ENCODE assay signal across 34 cellular contexts in the genomic region with DNA sequence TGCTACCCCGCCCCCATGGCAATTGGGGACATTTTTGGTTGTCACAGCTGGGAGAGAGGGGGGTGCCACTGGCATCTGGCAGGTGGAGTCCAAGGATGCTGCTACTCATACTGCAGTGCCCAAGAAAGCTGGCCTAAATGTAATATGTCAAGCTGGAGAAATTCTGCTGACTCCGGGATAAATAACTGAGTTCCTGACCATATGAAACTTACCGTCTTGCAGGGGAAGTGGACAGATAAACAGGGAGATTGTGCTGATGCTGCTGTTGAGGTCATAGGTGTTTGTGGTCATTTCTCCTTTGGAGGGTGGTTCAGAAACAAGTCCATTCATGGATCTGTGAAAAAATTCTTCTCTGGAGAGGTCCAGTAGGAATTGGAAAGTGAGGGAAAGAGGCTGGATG.
"Had no signal": no experiment of that assay in that cellular context is flagged by ENCODE, and none has a peak within 500 bp of the region (broad histone marks: within the 10 kb centered on the region; RNA-seq: fewer than 3 reads in every experiment).

No MANE protein-coding gene starts in this region.

- H3K27ac ChIP-seq: ascending aorta, brain microvascular endothelial cell, VCaP had no signal

- ATAC-seq: activated CD8-positive, alpha-beta memory T cell treated with anti-CD3 and anti-CD28 coated beads, Interleukin-2, amount 10 ng/mL, durations not matched to agents 7 days and 5 days; activated CD8-positive, alpha-beta T cell treated with anti-CD3 and anti-CD28 coated beads, Interleukin-2, amount 10 ng/mL, durations not matched to agents 7 days and 5 days; activated naive CD8-positive, alpha-beta T cell treated with anti-CD3 and anti-CD28 coated beads, Interleukin-2, amount 50 U/mL, for 24 hours had no signal

- H3K27ac Mint-ChIP-seq: activated B cell treated with CpG ODN at 0.5 μM for 24 hours; activated CD4-positive, alpha-beta memory T cell treated with anti-CD3 and anti-CD28 coated beads, Interleukin-2, amount 10 ng/mL, durations not matched to agents 7 days and 5 days; activated CD4-positive, alpha-beta T cell treated with anti-CD3 and anti-CD28 coated beads, Interleukin-2, amount 10 ng/mL, durations not matched to agents 24 days and 14 days; activated CD8-positive, alpha-beta memory T cell treated with anti-CD3 and anti-CD28 coated beads, Interleukin-2, amount 10 ng/mL, durations not matched to agents 7 days and 5 days; activated CD8-positive, alpha-beta T cell treated with anti-CD3 and anti-CD28 coated beads, Interleukin-2, amount 10 ng/mL, durations not matched to agents 7 days and 5 days; activated naive CD4-positive, alpha-beta T cell treated with anti-CD3 and anti-CD28 coated beads, Interleukin-2, amount 10 ng/mL, durations not matched to agents 7 days and 5 days; activated naive CD4-positive, alpha-beta T cell treated with anti-CD3 and anti-CD28 coated beads, Interleukin-2, amount 50 U/mL, for 24 hours; activated naive CD8-positive, alpha-beta T cell; activated naive CD8-positive, alpha-beta T cell treated with anti-CD3 and anti-CD28 coated beads, Interleukin-2, amount 10 ng/mL, durations not matched to agents 7 days and 5 days; activated naive CD8-positive, alpha-beta T cell treated with anti-CD3 and anti-CD28 coated beads, Interleukin-2, amount 50 U/mL, for 24 hours; activated T-cell treated with anti-CD3 and anti-CD28 coated beads, Interleukin-2, amount 50 U/mL, for 24 hours; activated T-helper 2 cell treated with anti-CD3 and anti-CD28 coated beads, Interferon-gamma antibody, Interleukin-2, Interleukin-4, amounts not matched to agents 10 μg/mL and 5 μg/mL and 100 μg/mL, durations not matched to agents 14 hours and 24 hours and 36 hours; T-helper 2 cell treated with Interferon-gamma antibody and Interleukin-4, amounts not matched to agents 5 μg/mL and 100 μg/mL, for 36 hours had no signal

- H3K36me3 Mint-ChIP-seq: activated CD8-positive, alpha-beta memory T cell treated with anti-CD3 and anti-CD28 coated beads, Interleukin-2, amount 10 ng/mL, durations not matched to agents 7 days and 5 days; activated naive CD4-positive, alpha-beta T cell treated with anti-CD3 and anti-CD28 coated beads, Interleukin-2, amount 10 ng/mL, durations not matched to agents 7 days and 5 days; activated naive CD4-positive, alpha-beta T cell treated with anti-CD3 and anti-CD28 coated beads, Interleukin-2, amount 50 U/mL, for 24 hours; activated naive CD8-positive, alpha-beta T cell; activated naive CD8-positive, alpha-beta T cell treated with anti-CD3 and anti-CD28 coated beads, Interleukin-2, amount 10 ng/mL, durations not matched to agents 7 days and 5 days had no signal

- H3K4me1 Mint-ChIP-seq: activated B cell treated with CpG ODN at 0.5 μM for 24 hours; activated CD4-positive, alpha-beta memory T cell treated with anti-CD3 and anti-CD28 coated beads, Interleukin-2, amount 10 ng/mL, durations not matched to agents 7 days and 5 days; activated CD4-positive, alpha-beta T cell treated with anti-CD3 and anti-CD28 coated beads, Interleukin-2, amount 10 ng/mL, durations not matched to agents 24 days and 14 days; activated CD8-positive, alpha-beta memory T cell treated with anti-CD3 and anti-CD28 coated beads, Interleukin-2, amount 10 ng/mL, durations not matched to agents 7 days and 5 days; activated naive CD4-positive, alpha-beta T cell treated with anti-CD3 and anti-CD28 coated beads, Interleukin-2, amount 10 ng/mL, durations not matched to agents 7 days and 5 days; activated naive CD4-positive, alpha-beta T cell treated with anti-CD3 and anti-CD28 coated beads, Interleukin-2, amount 50 U/mL, for 24 hours; activated naive CD8-positive, alpha-beta T cell treated with anti-CD3 and anti-CD28 coated beads, Interleukin-2, amount 10 ng/mL, durations not matched to agents 7 days and 5 days; activated naive CD8-positive, alpha-beta T cell treated with anti-CD3 and anti-CD28 coated beads, Interleukin-2, amount 50 U/mL, for 24 hours had no signal

- H3K27me3 ChIP-seq: ascending aorta, brain microvascular endothelial cell, breast epithelium had no signal

- H3K9me3 Mint-ChIP-seq: activated B cell treated with CpG ODN at 0.5 μM for 24 hours; activated CD4-positive, alpha-beta memory T cell treated with anti-CD3 and anti-CD28 coated beads, Interleukin-2, amount 10 ng/mL, durations not matched to agents 7 days and 5 days; activated CD4-positive, alpha-beta T cell treated with anti-CD3 and anti-CD28 coated beads, Interleukin-2, amount 10 ng/mL, durations not matched to agents 24 days and 14 days; activated naive CD4-positive, alpha-beta T cell treated with anti-CD3 and anti-CD28 coated beads, Interleukin-2, amount 50 U/mL, for 24 hours; activated naive CD8-positive, alpha-beta T cell treated with anti-CD3 and anti-CD28 coated beads, Interleukin-2, amount 10 ng/mL, durations not matched to agents 7 days and 5 days; activated naive CD8-positive, alpha-beta T cell treated with anti-CD3 and anti-CD28 coated beads, Interleukin-2, amount 50 U/mL, for 24 hours; activated T-cell treated with anti-CD3 and anti-CD28 coated beads, Interleukin-2, amount 50 U/mL, for 24 hours; activated T-helper 2 cell treated with anti-CD3 and anti-CD28 coated beads, Interferon-gamma antibody, Interleukin-2, Interleukin-4, amounts not matched to agents 10 μg/mL and 5 μg/mL and 100 μg/mL, durations not matched to agents 14 hours and 24 hours and 36 hours; T-helper 2 cell treated with Interferon-gamma antibody and Interleukin-4, amounts not matched to agents 5 μg/mL and 100 μg/mL, for 36 hours had no signal

- FAIRE-seq: colon, TTC549 had no signal

- H3K4me3 Mint-ChIP-seq: activated B cell treated with CpG ODN at 0.5 μM for 24 hours; activated CD4-positive, alpha-beta memory T cell treated with anti-CD3 and anti-CD28 coated beads, Interleukin-2, amount 10 ng/mL, durations not matched to agents 7 days and 5 days; activated CD4-positive, alpha-beta T cell treated with anti-CD3 and anti-CD28 coated beads, Interleukin-2, amount 10 ng/mL, durations not matched to agents 24 days and 14 days; activated CD8-positive, alpha-beta memory T cell treated with anti-CD3 and anti-CD28 coated beads, Interleukin-2, amount 10 ng/mL, durations not matched to agents 7 days and 5 days; activated CD8-positive, alpha-beta T cell treated with anti-CD3 and anti-CD28 coated beads, Interleukin-2, amount 10 ng/mL, durations not matched to agents 7 days and 5 days; activated naive CD4-positive, alpha-beta T cell treated with anti-CD3 and anti-CD28 coated beads, Interleukin-2, amount 10 ng/mL, durations not matched to agents 7 days and 5 days; activated naive CD4-positive, alpha-beta T cell treated with anti-CD3 and anti-CD28 coated beads, Interleukin-2, amount 50 U/mL, for 24 hours; activated naive CD8-positive, alpha-beta T cell; activated naive CD8-positive, alpha-beta T cell treated with anti-CD3 and anti-CD28 coated beads, Interleukin-2, amount 10 ng/mL, durations not matched to agents 7 days and 5 days; activated naive CD8-positive, alpha-beta T cell treated with anti-CD3 and anti-CD28 coated beads, Interleukin-2, amount 50 U/mL, for 24 hours; activated T-cell treated with anti-CD3 and anti-CD28 coated beads, Interleukin-2, amount 50 U/mL, for 24 hours; T-helper 2 cell treated with Interferon-gamma antibody and Interleukin-4, amounts not matched to agents 5 μg/mL and 100 μg/mL, for 36 hours had no signal

- H3K27me3 Mint-ChIP-seq: activated B cell treated with CpG ODN at 0.5 μM for 24 hours; activated CD4-positive, alpha-beta memory T cell treated with anti-CD3 and anti-CD28 coated beads, Interleukin-2, amount 10 ng/mL, durations not matched to agents 7 days and 5 days; activated CD4-positive, alpha-beta T cell treated with anti-CD3 and anti-CD28 coated beads, Interleukin-2, amount 10 ng/mL, durations not matched to agents 24 days and 14 days; activated CD8-positive, alpha-beta memory T cell treated with anti-CD3 and anti-CD28 coated beads, Interleukin-2, amount 10 ng/mL, durations not matched to agents 7 days and 5 days; activated naive CD4-positive, alpha-beta T cell treated with anti-CD3 and anti-CD28 coated beads, Interleukin-2, amount 10 ng/mL, durations not matched to agents 7 days and 5 days; activated naive CD8-positive, alpha-beta T cell treated with anti-CD3 and anti-CD28 coated beads, Interleukin-2, amount 10 ng/mL, durations not matched to agents 7 days and 5 days had no signal

- DNase-seq: activated B cell treated with CpG ODN at 0.5 μM for 24 hours; activated CD4-positive, alpha-beta memory T cell treated with anti-CD3 and anti-CD28 coated beads, Interleukin-2, amount 10 ng/mL, durations not matched to agents 7 days and 5 days; activated CD4-positive, alpha-beta T cell treated with anti-CD3 and anti-CD28 coated beads for 4 hours; activated CD4-positive, alpha-beta T cell treated with anti-CD3 and anti-CD28 coated beads, Interleukin-2, amount 10 ng/mL, durations not matched to agents 24 days and 14 days; activated CD4-positive, alpha-beta T cell treated with anti-CD3 and anti-CD28 coated beads, Interleukin-2, amount 50 U/mL, for 1 hour; activated CD4-positive, alpha-beta T cell treated with anti-CD3 and anti-CD28 coated beads, Interleukin-2, amount 50 U/mL, for 4 hours; activated CD4-positive, CD25-positive, alpha-beta regulatory T cell treated with anti-CD3 and anti-CD28 coated beads, Interleukin-2, amount 50 U/mL, for 72 hours; activated CD8-positive, alpha-beta memory T cell treated with anti-CD3 and anti-CD28 coated beads for 24 hours; activated CD8-positive, alpha-beta memory T cell treated with anti-CD3 and anti-CD28 coated beads, Interleukin-2, amount 10 ng/mL, durations not matched to agents 7 days and 5 days; activated CD8-positive, alpha-beta memory T cell treated with anti-CD3 and anti-CD28 coated beads, Interleukin-2, amount 50 U/mL, for 48 hours; activated CD8-positive, alpha-beta T cell treated with anti-CD3 and anti-CD28 coated beads, Interleukin-2, amount 10 ng/mL, durations not matched to agents 7 days and 5 days; activated effector memory CD4-positive, alpha-beta T cell treated with Interleukin-2 at 50 U/mL for 16 hours; activated gamma-delta T cell; activated naive CD4-positive, alpha-beta T cell treated with anti-CD3 and anti-CD28 coated beads, Interleukin-2, amount 10 ng/mL, durations not matched to agents 7 days and 5 days; activated naive CD4-positive, alpha-beta T cell treated with Interleukin-2 at 50 U/mL for 16 hours; activated naive CD8-positive, alpha-beta T cell treated with anti-CD3 and anti-CD28 coated beads, Interleukin-2, amount 10 ng/mL, durations not matched to agents 7 days and 5 days; activated naive CD8-positive, alpha-beta T cell treated with anti-CD3 and anti-CD28 coated beads, Interleukin-2, amount 50 U/mL, for 24 hours; activated T-cell treated with anti-CD3 and anti-CD28 coated beads, Interleukin-2, amount 50 U/mL, for 24 hours; activated T-cell treated with anti-CD3 and anti-CD28 coated beads, Interleukin-2, amount 50 U/mL, for 48 hours; amygdala; anterior cingulate cortex; brain microvascular endothelial cell; central memory CD4-positive, alpha-beta T cell; T-helper 2 cell; T-helper 9 cell had no signal

- H3K4me1 ChIP-seq: ascending aorta had no signal

- H3K9me3 ChIP-seq: ascending aorta, breast epithelium had no signal

- H3K36me3 ChIP-seq: ascending aorta, brain microvascular endothelial cell, breast epithelium had no signal

- H3K4me3 ChIP-seq: ascending aorta, breast epithelium had no signal
